Comparison of ENCODE assay signal across 1 cellular context in the genomic region with DNA sequence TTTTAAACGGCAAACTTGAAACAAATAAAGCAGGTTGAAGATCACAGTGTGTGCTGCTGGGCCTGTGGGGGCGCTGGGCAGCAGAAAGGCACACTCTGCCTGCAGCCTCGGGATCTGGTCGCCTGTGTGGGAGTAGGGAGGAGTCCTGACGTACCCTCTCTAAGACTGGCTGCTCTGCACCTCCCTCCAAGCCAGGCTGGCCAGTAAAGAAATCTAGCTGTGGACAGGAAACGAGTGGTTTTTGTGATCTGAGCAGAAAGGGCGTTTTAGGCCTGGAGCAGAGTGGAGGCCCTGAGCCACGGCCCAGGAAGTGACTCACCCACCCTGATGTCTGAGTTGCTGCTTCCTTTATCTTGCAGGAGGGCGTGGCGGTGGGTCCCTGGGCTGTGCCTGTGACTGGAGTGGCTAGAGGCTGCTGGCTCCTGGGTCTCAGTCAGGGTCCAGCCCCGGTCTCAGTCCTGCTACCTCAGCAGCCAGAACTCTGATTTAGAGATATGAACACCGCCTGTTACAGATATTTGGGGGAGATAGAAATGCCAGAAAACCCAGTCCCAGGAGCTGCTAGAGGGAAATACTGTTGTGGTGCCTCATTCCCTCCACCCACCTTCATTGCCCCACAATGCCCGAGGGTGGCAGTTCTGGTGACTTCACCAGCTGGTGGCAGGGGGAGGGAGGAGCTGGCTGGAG.
TF ChIP-seq lines count a peak whose summit lies in the region.

No MANE protein-coding gene starts in this region.

TF ChIP-seq in K562, 482 proteins besides CTCF, POLR2A, EP300 and RAD21 (continued from another document and continues in another):
- TF ChIP-seq, protein P1, sequence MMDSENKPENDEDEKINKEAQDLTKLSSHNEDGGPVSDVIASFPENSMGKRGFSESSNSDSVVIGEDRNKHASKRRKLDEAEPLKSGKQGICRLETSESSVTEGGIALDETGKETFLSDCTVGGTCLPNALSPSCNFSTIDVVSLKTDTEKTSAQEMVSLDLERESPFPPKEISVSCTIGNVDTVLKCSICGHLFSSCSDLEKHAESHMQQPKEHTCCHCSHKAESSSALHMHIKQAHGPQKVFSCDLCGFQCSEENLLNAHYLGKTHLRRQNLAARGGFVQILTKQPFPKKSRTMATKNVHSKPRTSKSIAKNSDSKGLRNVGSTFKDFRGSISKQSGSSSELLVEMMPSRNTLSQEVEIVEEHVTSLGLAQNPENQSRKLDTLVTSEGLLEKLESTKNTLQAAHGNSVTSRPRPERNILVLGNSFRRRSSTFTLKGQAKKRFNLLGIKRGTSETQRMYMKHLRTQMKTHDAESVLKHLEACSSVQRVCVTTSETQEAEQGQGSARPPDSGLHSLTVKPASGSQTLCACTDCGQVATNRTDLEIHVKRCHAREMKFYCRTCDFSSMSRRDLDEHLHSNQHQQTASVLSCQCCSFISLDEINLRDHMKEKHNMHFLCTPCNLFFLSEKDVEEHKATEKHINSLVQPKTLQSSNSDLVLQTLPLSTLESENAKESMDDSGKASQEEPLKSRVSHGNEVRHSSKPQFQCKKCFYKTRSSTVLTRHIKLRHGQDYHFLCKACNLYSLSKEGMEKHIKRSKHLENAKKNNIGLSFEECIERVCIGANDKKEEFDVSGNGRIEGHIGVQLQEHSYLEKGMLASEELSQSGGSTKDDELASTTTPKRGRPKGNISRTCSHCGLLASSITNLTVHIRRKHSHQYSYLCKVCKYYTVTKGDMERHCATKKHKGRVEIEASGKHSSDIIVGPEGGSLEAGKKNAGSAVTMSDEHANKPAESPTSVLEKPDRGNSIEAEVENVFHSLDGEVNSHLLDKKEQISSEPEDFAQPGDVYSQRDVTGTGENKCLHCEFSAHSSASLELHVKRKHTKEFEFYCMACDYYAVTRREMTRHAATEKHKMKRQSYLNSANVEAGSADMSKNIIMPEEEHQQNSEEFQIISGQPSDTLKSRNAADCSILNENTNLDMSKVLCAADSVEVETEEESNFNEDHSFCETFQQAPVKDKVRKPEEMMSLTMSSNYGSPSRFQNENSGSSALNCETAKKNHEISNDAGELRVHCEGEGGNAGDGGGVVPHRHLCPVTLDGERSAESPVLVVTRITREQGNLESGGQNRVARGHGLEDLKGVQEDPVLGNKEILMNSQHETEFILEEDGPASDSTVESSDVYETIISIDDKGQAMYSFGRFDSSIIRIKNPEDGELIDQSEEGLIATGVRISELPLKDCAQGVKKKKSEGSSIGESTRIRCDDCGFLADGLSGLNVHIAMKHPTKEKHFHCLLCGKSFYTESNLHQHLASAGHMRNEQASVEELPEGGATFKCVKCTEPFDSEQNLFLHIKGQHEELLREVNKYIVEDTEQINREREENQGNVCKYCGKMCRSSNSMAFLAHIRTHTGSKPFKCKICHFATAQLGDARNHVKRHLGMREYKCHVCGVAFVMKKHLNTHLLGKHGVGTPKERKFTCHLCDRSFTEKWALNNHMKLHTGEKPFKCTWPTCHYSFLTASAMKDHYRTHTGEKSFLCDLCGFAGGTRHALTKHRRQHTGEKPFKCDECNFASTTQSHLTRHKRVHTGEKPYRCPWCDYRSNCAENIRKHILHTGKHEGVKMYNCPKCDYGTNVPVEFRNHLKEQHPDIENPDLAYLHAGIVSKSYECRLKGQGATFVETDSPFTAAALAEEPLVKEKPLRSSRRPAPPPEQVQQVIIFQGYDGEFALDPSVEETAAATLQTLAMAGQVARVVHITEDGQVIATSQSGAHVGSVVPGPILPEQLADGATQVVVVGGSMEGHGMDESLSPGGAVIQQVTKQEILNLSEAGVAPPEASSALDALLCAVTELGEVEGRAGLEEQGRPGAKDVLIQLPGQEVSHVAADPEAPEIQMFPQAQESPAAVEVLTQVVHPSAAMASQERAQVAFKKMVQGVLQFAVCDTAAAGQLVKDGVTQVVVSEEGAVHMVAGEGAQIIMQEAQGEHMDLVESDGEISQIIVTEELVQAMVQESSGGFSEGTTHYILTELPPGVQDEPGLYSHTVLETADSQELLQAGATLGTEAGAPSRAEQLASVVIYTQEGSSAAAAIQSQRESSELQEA (IDR thresholded peaks at IDR 0.05; ENCODE audit: low read depth) = no peak
- TF ChIP-seq ZFP1 (CRISPR knock-in tag; IDR thresholded peaks at IDR 0.05) (no peak), ZZZ3 (IDR thresholded peaks at IDR 0.05) (no peak), RB1 (IDR thresholded peaks at IDR 0.05; ENCODE audit: low read depth) (peak; percentile 23; the same call in 1 of the 2 replicates), ZNF146 (CRISPR knock-in tag; IDR thresholded peaks at IDR 0.05; ENCODE audit: unreplicated experiment) (no peak), ZNF717 (CRISPR knock-in tag; IDR thresholded peaks at IDR 0.05) (no peak), DMBX1 (CRISPR knock-in tag; IDR thresholded peaks at IDR 0.05; ENCODE audit: borderline replicate concordance) (peak; percentile 28; the same call in 1 of the 2 replicates), ZNF134 (CRISPR knock-in tag; conservative IDR thresholded peaks at IDR 0.05) (no peak), ZNF444 (CRISPR knock-in tag; IDR thresholded peaks at IDR 0.05) (no peak), NRF1 (conservative IDR thresholded peaks at IDR 0.05 in 1 of 2, IDR thresholded peaks at IDR 0.05 in 1 of 2) (peak; percentile 79 to 83), PKNOX1 (IDR thresholded peaks at IDR 0.05) (peak; percentile 96), RBM22 (IDR thresholded peaks at IDR 0.05; ENCODE audit: low read depth, low read length, poor library complexity, severe bottlenecking) (no peak), NFYB (IDR thresholded peaks at IDR 0.05; ENCODE audit: extremely low read depth, insufficient read length) (peak; percentile 61), SNRNP70 (optimal IDR thresholded peaks at IDR 0.05; ENCODE audit: low read depth, low read length) (no peak), CEBPG (CRISPR knock-in tag; IDR thresholded peaks at IDR 0.05) (peak; percentile 18; the same call in 1 of the 2 replicates), CEBPG (tag; conservative IDR thresholded peaks at IDR 0.05 in 1 of 2, IDR thresholded peaks at IDR 0.05 in 1 of 2) (no peak), LEF1 (IDR thresholded peaks at IDR 0.05) (peak; percentile 60; the same call in 1 of the 2 replicates), BMI1 (IDR thresholded peaks at IDR 0.05; ENCODE audit: low read length) (no peak), ETS2 (tag; IDR thresholded peaks at IDR 0.05; ENCODE audit: borderline replicate concordance, poor library complexity, severe bottlenecking) (no peak), HDAC8 (tag; IDR thresholded peaks at IDR 0.05) (no peak), ZBTB12 (CRISPR knock-in tag; IDR thresholded peaks at IDR 0.05) (peak; percentile 33; the same call in 1 of the 2 replicates), NR3C1 (CRISPR knock-in tag; IDR thresholded peaks at IDR 0.05) (no peak), NFIC (IDR thresholded peaks at IDR 0.05) (peak; percentile 49), HMGN3 (IDR thresholded peaks at IDR 0.05; ENCODE audit: borderline replicate concordance, extremely low read depth, insufficient read length, low read depth, low read length) (peak; percentile 58), PHB2 (IDR thresholded peaks at IDR 0.05; ENCODE audit: low read depth) (no peak), BRF1 (IDR thresholded peaks at IDR 0.05; ENCODE audit: borderline replicate concordance, extremely low read depth, insufficient read length) (no peak), FOXA1 (IDR thresholded peaks at IDR 0.05; ENCODE audit: borderline replicate concordance) (no peak)
- TF ChIP-seq, protein P2, sequence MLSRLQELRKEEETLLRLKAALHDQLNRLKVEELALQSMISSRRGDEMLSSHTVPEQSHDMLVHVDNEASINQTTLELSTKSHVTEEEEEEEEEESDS (CRISPR knock-in tag; IDR thresholded peaks at IDR 0.05) = no peak
- TF ChIP-seq, protein P3, sequence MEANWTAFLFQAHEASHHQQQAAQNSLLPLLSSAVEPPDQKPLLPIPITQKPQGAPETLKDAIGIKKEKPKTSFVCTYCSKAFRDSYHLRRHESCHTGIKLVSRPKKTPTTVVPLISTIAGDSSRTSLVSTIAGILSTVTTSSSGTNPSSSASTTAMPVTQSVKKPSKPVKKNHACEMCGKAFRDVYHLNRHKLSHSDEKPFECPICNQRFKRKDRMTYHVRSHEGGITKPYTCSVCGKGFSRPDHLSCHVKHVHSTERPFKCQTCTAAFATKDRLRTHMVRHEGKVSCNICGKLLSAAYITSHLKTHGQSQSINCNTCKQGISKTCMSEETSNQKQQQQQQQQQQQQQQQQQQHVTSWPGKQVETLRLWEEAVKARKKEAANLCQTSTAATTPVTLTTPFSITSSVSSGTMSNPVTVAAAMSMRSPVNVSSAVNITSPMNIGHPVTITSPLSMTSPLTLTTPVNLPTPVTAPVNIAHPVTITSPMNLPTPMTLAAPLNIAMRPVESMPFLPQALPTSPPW (CRISPR knock-in tag; IDR thresholded peaks at IDR 0.05) = peak; percentile 63; the same call in 1 of the 2 replicates
- TF ChIP-seq, protein P4, sequence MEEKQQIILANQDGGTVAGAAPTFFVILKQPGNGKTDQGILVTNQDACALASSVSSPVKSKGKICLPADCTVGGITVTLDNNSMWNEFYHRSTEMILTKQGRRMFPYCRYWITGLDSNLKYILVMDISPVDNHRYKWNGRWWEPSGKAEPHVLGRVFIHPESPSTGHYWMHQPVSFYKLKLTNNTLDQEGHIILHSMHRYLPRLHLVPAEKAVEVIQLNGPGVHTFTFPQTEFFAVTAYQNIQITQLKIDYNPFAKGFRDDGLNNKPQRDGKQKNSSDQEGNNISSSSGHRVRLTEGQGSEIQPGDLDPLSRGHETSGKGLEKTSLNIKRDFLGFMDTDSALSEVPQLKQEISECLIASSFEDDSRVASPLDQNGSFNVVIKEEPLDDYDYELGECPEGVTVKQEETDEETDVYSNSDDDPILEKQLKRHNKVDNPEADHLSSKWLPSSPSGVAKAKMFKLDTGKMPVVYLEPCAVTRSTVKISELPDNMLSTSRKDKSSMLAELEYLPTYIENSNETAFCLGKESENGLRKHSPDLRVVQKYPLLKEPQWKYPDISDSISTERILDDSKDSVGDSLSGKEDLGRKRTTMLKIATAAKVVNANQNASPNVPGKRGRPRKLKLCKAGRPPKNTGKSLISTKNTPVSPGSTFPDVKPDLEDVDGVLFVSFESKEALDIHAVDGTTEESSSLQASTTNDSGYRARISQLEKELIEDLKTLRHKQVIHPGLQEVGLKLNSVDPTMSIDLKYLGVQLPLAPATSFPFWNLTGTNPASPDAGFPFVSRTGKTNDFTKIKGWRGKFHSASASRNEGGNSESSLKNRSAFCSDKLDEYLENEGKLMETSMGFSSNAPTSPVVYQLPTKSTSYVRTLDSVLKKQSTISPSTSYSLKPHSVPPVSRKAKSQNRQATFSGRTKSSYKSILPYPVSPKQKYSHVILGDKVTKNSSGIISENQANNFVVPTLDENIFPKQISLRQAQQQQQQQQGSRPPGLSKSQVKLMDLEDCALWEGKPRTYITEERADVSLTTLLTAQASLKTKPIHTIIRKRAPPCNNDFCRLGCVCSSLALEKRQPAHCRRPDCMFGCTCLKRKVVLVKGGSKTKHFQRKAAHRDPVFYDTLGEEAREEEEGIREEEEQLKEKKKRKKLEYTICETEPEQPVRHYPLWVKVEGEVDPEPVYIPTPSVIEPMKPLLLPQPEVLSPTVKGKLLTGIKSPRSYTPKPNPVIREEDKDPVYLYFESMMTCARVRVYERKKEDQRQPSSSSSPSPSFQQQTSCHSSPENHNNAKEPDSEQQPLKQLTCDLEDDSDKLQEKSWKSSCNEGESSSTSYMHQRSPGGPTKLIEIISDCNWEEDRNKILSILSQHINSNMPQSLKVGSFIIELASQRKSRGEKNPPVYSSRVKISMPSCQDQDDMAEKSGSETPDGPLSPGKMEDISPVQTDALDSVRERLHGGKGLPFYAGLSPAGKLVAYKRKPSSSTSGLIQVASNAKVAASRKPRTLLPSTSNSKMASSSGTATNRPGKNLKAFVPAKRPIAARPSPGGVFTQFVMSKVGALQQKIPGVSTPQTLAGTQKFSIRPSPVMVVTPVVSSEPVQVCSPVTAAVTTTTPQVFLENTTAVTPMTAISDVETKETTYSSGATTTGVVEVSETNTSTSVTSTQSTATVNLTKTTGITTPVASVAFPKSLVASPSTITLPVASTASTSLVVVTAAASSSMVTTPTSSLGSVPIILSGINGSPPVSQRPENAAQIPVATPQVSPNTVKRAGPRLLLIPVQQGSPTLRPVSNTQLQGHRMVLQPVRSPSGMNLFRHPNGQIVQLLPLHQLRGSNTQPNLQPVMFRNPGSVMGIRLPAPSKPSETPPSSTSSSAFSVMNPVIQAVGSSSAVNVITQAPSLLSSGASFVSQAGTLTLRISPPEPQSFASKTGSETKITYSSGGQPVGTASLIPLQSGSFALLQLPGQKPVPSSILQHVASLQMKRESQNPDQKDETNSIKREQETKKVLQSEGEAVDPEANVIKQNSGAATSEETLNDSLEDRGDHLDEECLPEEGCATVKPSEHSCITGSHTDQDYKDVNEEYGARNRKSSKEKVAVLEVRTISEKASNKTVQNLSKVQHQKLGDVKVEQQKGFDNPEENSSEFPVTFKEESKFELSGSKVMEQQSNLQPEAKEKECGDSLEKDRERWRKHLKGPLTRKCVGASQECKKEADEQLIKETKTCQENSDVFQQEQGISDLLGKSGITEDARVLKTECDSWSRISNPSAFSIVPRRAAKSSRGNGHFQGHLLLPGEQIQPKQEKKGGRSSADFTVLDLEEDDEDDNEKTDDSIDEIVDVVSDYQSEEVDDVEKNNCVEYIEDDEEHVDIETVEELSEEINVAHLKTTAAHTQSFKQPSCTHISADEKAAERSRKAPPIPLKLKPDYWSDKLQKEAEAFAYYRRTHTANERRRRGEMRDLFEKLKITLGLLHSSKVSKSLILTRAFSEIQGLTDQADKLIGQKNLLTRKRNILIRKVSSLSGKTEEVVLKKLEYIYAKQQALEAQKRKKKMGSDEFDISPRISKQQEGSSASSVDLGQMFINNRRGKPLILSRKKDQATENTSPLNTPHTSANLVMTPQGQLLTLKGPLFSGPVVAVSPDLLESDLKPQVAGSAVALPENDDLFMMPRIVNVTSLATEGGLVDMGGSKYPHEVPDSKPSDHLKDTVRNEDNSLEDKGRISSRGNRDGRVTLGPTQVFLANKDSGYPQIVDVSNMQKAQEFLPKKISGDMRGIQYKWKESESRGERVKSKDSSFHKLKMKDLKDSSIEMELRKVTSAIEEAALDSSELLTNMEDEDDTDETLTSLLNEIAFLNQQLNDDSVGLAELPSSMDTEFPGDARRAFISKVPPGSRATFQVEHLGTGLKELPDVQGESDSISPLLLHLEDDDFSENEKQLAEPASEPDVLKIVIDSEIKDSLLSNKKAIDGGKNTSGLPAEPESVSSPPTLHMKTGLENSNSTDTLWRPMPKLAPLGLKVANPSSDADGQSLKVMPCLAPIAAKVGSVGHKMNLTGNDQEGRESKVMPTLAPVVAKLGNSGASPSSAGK (IDR thresholded peaks at IDR 0.05) = peak; percentile 65
